In the genomic region with DNA sequence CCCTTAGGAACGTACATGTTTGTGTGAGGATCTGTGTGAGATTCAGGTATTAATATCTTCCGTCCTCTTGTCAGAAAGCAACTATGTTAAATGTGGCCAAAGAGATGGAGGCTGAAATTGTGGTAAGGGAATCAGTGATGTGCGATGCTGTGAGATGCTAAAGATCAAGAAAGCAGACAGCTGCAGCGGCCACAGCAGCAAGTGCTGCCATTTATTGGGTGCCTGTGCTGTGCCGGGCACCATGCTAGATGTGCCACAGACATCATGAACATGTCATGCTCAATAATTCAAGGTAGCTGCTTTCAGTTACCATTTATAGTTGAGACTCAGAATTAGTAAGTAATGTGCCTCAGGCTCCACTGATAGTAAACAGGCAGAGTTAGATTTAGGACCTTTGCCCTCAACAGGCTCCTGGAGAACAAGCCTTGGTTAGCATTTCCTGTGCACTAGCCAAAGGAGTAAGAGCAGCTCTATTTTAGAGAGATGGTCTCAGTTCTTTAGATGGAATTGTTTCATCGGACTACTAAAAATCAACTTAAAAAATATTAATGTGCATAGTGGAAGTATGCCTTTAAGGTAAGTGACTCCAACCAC, we compare ENCODE assay signal across 25 cellular contexts.
"Had no signal": no experiment of that assay in that cellular context is flagged by ENCODE, and none has a peak within 500 bp of the region (broad histone marks: within the 10 kb centered on the region; RNA-seq: fewer than 3 reads in every experiment).

No MANE protein-coding gene starts in this region.

- H3K27ac Mint-ChIP-seq: activated CD4-positive, alpha-beta T cell treated with anti-CD3 and anti-CD28 coated beads, Interleukin-2, amount 10 ng/mL, durations not matched to agents 7 days and 5 days; activated CD8-positive, alpha-beta memory T cell treated with anti-CD3 and anti-CD28 coated beads, Interleukin-2, amount 10 ng/mL, durations not matched to agents 7 days and 5 days; activated CD8-positive, alpha-beta T cell treated with anti-CD3 and anti-CD28 coated beads for 36 hours; activated naive CD4-positive, alpha-beta T cell treated with anti-CD3 and anti-CD28 coated beads, Interleukin-2, amount 50 U/mL, for 24 hours; activated T-helper 1 cell treated with anti-CD3 and anti-CD28 coated beads, Interleukin-12 subunit alpha, Interleukin-12 subunit beta, Interleukin-2, Interleukin-4 antibody, amounts not matched to agents 30 ng/mL and 10 ng/mL and 1 ng/mL, durations not matched to agents 14 hours and 24 hours and 36 hours; stimulated activated naive CD8-positive, alpha-beta T cell treated with anti-CD3 and anti-CD28 coated beads, Interleukin-15, Interleukin-2, amounts not matched to agents 100 ng/mL and 50 ng/mL, for 24 hours; T-helper 17 cell had no signal

- H3K4me1 Mint-ChIP-seq: activated naive CD4-positive, alpha-beta T cell treated with anti-CD3 and anti-CD28 coated beads, Interleukin-2, amount 50 U/mL, for 24 hours; T-helper 17 cell had no signal

- H3K27ac ChIP-seq: right atrium auricular region, tibial artery had no signal

- H3K27me3 ChIP-seq: right atrium auricular region, tibial artery had no signal

- H3K9me3 ChIP-seq: right atrium auricular region, tibial artery had no signal

- H3K9me3 Mint-ChIP-seq: activated CD8-positive, alpha-beta T cell treated with anti-CD3 and anti-CD28 coated beads for 36 hours; activated naive CD4-positive, alpha-beta T cell treated with anti-CD3 and anti-CD28 coated beads, Interleukin-2, amount 50 U/mL, for 24 hours; activated T-helper 1 cell treated with anti-CD3 and anti-CD28 coated beads, Interleukin-12 subunit alpha, Interleukin-12 subunit beta, Interleukin-2, Interleukin-4 antibody, amounts not matched to agents 30 ng/mL and 10 ng/mL and 1 ng/mL, durations not matched to agents 14 hours and 24 hours and 36 hours; stimulated activated naive CD8-positive, alpha-beta T cell treated with anti-CD3 and anti-CD28 coated beads, Interleukin-15, Interleukin-2, amounts not matched to agents 100 ng/mL and 50 ng/mL, for 24 hours had no signal

- ATAC-seq: activated CD8-positive, alpha-beta memory T cell treated with anti-CD3 and anti-CD28 coated beads, Interleukin-2, amount 10 ng/mL, durations not matched to agents 7 days and 5 days; activated CD8-positive, alpha-beta T cell treated with anti-CD3 and anti-CD28 coated beads for 36 hours; esophagus mucosa; left ventricle myocardium superior; T-helper 17 cell had no signal

- H3K4me3 ChIP-seq: right atrium auricular region, tibial artery had no signal

- H3K4me3 Mint-ChIP-seq: activated CD4-positive, alpha-beta T cell treated with anti-CD3 and anti-CD28 coated beads, Interleukin-2, amount 10 ng/mL, durations not matched to agents 7 days and 5 days; activated CD8-positive, alpha-beta memory T cell treated with anti-CD3 and anti-CD28 coated beads, Interleukin-2, amount 10 ng/mL, durations not matched to agents 7 days and 5 days; activated CD8-positive, alpha-beta T cell treated with anti-CD3 and anti-CD28 coated beads for 36 hours; activated naive CD4-positive, alpha-beta T cell treated with anti-CD3 and anti-CD28 coated beads, Interleukin-2, amount 50 U/mL, for 24 hours; activated T-helper 1 cell treated with anti-CD3 and anti-CD28 coated beads, Interleukin-12 subunit alpha, Interleukin-12 subunit beta, Interleukin-2, Interleukin-4 antibody, amounts not matched to agents 30 ng/mL and 10 ng/mL and 1 ng/mL, durations not matched to agents 14 hours and 24 hours and 36 hours; brain; stimulated activated naive CD8-positive, alpha-beta T cell treated with anti-CD3 and anti-CD28 coated beads, Interleukin-15, Interleukin-2, amounts not matched to agents 100 ng/mL and 50 ng/mL, for 24 hours; T-helper 17 cell had no signal

- H3K4me1 ChIP-seq: right atrium auricular region had no signal

- H3K36me3 ChIP-seq: right atrium auricular region had no signal

- DNase-seq: activated CD4-positive, alpha-beta T cell treated with anti-CD3 and anti-CD28 coated beads, Interleukin-2, amount 10 ng/mL, durations not matched to agents 7 days and 5 days; activated CD8-positive, alpha-beta memory T cell treated with anti-CD3 and anti-CD28 coated beads, Interleukin-2, amount 10 ng/mL, durations not matched to agents 7 days and 5 days; activated CD8-positive, alpha-beta T cell treated with anti-CD3 and anti-CD28 coated beads for 36 hours; activated gamma-delta T cell; aorta; effector CD4-positive, alpha-beta T cell; hippocampal formation; kidney glomerular epithelial cell; left ventricle myocardium superior; mammary epithelial cell; midbrain; stimulated activated CD4-positive, alpha-beta T cell treated with anti-CD3 and anti-CD28 coated beads, Interleukin-1b, Interleukin-23, amount 100 ng/mL, for 48 hours; substantia nigra; SW 1271; T-helper 17 cell; tibial artery had no signal

- FAIRE-seq: endometrium, frontal cortex, urothelium cell line had no signal

- H3K27me3 Mint-ChIP-seq: activated CD4-positive, alpha-beta T cell treated with anti-CD3 and anti-CD28 coated beads, Interleukin-2, amount 10 ng/mL, durations not matched to agents 7 days and 5 days; activated CD8-positive, alpha-beta memory T cell treated with anti-CD3 and anti-CD28 coated beads, Interleukin-2, amount 10 ng/mL, durations not matched to agents 7 days and 5 days; activated CD8-positive, alpha-beta T cell treated with anti-CD3 and anti-CD28 coated beads for 36 hours; activated naive CD4-positive, alpha-beta T cell treated with anti-CD3 and anti-CD28 coated beads, Interleukin-2, amount 50 U/mL, for 24 hours; stimulated activated naive CD8-positive, alpha-beta T cell treated with anti-CD3 and anti-CD28 coated beads, Interleukin-15, Interleukin-2, amounts not matched to agents 100 ng/mL and 50 ng/mL, for 24 hours; T-helper 17 cell had no signal
